In genomic region chr20:47468290-47469050, GRCh38 we compare ENCODE assay signal across 1 cellular context.
TF ChIP-seq lines count a peak whose summit lies in the region.

No MANE protein-coding gene starts in this region.

TF ChIP-seq in K562, 482 proteins besides CTCF, POLR2A, EP300 and RAD21 (continued from another document):
- TF ChIP-seq, protein P1, sequence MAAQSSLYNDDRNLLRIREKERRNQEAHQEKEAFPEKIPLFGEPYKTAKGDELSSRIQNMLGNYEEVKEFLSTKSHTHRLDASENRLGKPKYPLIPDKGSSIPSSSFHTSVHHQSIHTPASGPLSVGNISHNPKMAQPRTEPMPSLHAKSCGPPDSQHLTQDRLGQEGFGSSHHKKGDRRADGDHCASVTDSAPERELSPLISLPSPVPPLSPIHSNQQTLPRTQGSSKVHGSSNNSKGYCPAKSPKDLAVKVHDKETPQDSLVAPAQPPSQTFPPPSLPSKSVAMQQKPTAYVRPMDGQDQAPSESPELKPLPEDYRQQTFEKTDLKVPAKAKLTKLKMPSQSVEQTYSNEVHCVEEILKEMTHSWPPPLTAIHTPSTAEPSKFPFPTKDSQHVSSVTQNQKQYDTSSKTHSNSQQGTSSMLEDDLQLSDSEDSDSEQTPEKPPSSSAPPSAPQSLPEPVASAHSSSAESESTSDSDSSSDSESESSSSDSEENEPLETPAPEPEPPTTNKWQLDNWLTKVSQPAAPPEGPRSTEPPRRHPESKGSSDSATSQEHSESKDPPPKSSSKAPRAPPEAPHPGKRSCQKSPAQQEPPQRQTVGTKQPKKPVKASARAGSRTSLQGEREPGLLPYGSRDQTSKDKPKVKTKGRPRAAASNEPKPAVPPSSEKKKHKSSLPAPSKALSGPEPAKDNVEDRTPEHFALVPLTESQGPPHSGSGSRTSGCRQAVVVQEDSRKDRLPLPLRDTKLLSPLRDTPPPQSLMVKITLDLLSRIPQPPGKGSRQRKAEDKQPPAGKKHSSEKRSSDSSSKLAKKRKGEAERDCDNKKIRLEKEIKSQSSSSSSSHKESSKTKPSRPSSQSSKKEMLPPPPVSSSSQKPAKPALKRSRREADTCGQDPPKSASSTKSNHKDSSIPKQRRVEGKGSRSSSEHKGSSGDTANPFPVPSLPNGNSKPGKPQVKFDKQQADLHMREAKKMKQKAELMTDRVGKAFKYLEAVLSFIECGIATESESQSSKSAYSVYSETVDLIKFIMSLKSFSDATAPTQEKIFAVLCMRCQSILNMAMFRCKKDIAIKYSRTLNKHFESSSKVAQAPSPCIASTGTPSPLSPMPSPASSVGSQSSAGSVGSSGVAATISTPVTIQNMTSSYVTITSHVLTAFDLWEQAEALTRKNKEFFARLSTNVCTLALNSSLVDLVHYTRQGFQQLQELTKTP (IDR thresholded peaks at IDR 0.05; ENCODE audit: low read depth in 1 of 2, partially characterized antibody in 2 of 2), result peak in 1 of 2 experiments; percentile 0
- TF ChIP-seq PKNOX1 (IDR thresholded peaks at IDR 0.05) (peak; percentile 91), SPI1 (IDR thresholded peaks at IDR 0.05; ENCODE audit: borderline replicate concordance, low read depth, low read length) (peak; percentile 79), CREM (IDR thresholded peaks at IDR 0.05; ENCODE audit: low read depth) (peak; percentile 24; the same call in 1 of the 2 replicates), RNF2 (IDR thresholded peaks at IDR 0.05) (no peak), NCOR1 (IDR thresholded peaks at IDR 0.05) (0 out of 2 replicates have a peak, but pooled peaks have one; percentile 1), EP400 (IDR thresholded peaks at IDR 0.05) (0 out of 2 replicates have a peak, but pooled peaks have one; percentile 41), SRF (CRISPR knock-in tag; IDR thresholded peaks at IDR 0.05) (no peak), SMARCE1 (IDR thresholded peaks at IDR 0.05) (peak; percentile 62; the same call in 1 of the 2 replicates), EWSR1 (IDR thresholded peaks at IDR 0.05; ENCODE audit: borderline replicate concordance, low read depth, partially characterized antibody) (no peak), ZNF584 (CRISPR knock-in tag; IDR thresholded peaks at IDR 0.05; ENCODE audit: low read depth) (no peak), LEF1 (IDR thresholded peaks at IDR 0.05) (peak; percentile 48; the same call in 1 of the 2 replicates), U2AF2 (optimal IDR thresholded peaks at IDR 0.05; ENCODE audit: low read depth, low read length) (no peak), RBM14 (IDR thresholded peaks at IDR 0.05; ENCODE audit: borderline replicate concordance, insufficient read depth, low read depth, low read length) (no peak), ARID1B (IDR thresholded peaks at IDR 0.05) (peak; percentile 35; the same call in 1 of the 2 replicates), ZNF766 (CRISPR knock-in tag; conservative IDR thresholded peaks at IDR 0.05) (peak; percentile 78), TAF9B (IDR thresholded peaks at IDR 0.05; ENCODE audit: partially characterized antibody) (no peak), HDAC8 (tag; IDR thresholded peaks at IDR 0.05) (no peak), MBD2 (IDR thresholded peaks at IDR 0.05; ENCODE audit: borderline replicate concordance, low read depth) (no peak), ZNF696 (CRISPR knock-in tag; conservative IDR thresholded peaks at IDR 0.05) (no peak), SUPT5H (IDR thresholded peaks at IDR 0.05) (no peak), ZBTB17 (CRISPR knock-in tag; IDR thresholded peaks at IDR 0.05) (no peak), SNIP1 (IDR thresholded peaks at IDR 0.05; ENCODE audit: low read depth) (no peak), ESRRA (IDR thresholded peaks at IDR 0.05; ENCODE audit: borderline replicate concordance, low read depth) (peak; percentile 21; the same call in 1 of the 2 replicates), MTF1 (CRISPR knock-in tag; IDR thresholded peaks at IDR 0.05; ENCODE audit: borderline replicate concordance) (no peak), SP1 (CRISPR knock-in tag; IDR thresholded peaks at IDR 0.05) (0 out of 2 replicates have a peak, but pooled peaks have one; percentile 31), ZNF780A (CRISPR knock-in tag; IDR thresholded peaks at IDR 0.05) (no peak), KLF13 (tag; IDR thresholded peaks at IDR 0.05; ENCODE audit: borderline replicate concordance, low read depth) (no peak), MNT (conservative IDR thresholded peaks at IDR 0.05) (peak; percentile 25 to 43; a peak in 2 of 4 replicates), ZNF79 (CRISPR knock-in tag; IDR thresholded peaks at IDR 0.05; ENCODE audit: low read depth) (0 out of 2 replicates have a peak, but pooled peaks have one; percentile 27), ADNP (tag; IDR thresholded peaks at IDR 0.05) (peak; percentile 57; the same call in 1 of the 2 replicates), ZNF740 (CRISPR knock-in tag; IDR thresholded peaks at IDR 0.05) (peak; percentile 65; the same call in 1 of the 2 replicates), ZNF740 (tag; IDR thresholded peaks at IDR 0.05) (no peak), SMAD3 (CRISPR knock-in tag; conservative IDR thresholded peaks at IDR 0.05) (no peak), PCBP2 (IDR thresholded peaks at IDR 0.05; ENCODE audit: low read depth, low read length, poor library complexity, severe bottlenecking) (no peak), MYC (IDR thresholded peaks at IDR 0.05; ENCODE audit: low read depth, low read length) (peak; percentile 47; the same call in 1 of the 2 replicates), MYC (CRISPR knock-in tag; IDR thresholded peaks at IDR 0.05; ENCODE audit: borderline replicate concordance, low read depth) (no peak), SMARCA4 (IDR thresholded peaks at IDR 0.05) (peak; percentile 21; the same call in 1 of the 2 replicates)
- TF ChIP-seq, protein P2, sequence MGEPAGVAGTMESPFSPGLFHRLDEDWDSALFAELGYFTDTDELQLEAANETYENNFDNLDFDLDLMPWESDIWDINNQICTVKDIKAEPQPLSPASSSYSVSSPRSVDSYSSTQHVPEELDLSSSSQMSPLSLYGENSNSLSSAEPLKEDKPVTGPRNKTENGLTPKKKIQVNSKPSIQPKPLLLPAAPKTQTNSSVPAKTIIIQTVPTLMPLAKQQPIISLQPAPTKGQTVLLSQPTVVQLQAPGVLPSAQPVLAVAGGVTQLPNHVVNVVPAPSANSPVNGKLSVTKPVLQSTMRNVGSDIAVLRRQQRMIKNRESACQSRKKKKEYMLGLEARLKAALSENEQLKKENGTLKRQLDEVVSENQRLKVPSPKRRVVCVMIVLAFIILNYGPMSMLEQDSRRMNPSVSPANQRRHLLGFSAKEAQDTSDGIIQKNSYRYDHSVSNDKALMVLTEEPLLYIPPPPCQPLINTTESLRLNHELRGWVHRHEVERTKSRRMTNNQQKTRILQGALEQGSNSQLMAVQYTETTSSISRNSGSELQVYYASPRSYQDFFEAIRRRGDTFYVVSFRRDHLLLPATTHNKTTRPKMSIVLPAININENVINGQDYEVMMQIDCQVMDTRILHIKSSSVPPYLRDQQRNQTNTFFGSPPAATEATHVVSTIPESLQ (CRISPR knock-in tag; IDR thresholded peaks at IDR 0.05), result no peak
- TF ChIP-seq, protein P3, sequence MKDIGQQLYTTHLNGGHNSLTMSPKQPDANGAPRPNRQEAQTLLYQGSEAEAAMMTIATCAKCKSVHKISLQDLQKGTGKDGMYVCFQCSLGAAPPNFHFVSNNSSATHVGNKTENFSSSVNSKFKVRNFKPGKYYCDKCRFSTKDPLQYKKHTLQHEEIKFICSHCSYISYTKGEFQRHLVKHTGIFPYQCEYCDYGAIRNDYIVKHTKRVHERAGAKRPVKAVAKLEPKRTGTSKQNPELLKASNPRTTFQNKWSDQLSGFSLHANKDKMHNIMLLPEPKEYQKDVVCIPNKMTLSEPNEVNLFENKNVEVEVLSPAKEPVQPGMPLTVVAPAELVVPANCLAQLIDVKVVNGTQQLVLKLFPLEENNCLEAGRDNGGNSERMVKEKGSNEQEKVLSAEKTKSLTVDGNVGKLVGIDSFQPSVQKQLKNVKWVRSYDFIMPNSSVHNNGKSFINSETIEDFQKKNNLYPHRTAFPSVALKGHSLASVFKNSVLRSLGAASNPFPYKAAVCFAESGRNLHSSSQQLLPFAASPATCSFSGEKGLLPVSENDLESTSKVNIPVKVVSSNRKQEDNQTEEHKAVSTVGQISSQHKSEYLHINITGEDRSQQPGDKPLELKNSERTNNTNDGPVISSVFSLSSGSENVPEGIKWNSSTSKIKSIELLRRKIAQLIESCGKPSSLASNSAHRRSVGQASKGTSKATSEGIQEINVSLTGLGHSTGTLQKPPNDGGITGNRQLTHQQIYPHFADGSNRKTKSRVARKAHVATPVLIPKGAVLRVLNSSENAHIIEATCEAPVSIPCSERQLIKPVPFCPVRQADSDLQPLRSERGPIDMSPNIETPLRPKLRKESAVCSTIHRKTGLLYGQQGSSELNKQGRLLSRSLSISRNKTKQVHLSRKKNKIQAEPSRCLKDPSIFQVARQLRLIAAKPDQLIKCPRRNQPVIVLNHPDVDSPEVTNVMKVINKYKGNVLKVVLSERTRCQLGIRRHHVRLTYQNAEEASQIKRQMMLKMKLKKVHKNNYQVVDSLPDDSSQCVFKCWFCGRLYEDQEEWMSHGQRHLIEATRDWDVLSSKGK (CRISPR knock-in tag; IDR thresholded peaks at IDR 0.05), result no peak
TF ChIP-seq in K562: peak in this region for 35.
